Comparison of ENCODE assay signal across 30 cellular contexts in genomic region chr10:123564631-123565030, GRCh38.
"Had no signal": no experiment of that assay in that cellular context is flagged by ENCODE, and none has a peak within 500 bp of the region (broad histone marks: within the 10 kb centered on the region; RNA-seq: fewer than 3 reads in every experiment).

No MANE protein-coding gene starts in this region.

- H3K4me1 Mint-ChIP-seq: mesothelial cell of epicardium, nephron progenitor cell, neural progenitor cell had no signal

- DNase-seq: left colon; left lung; lower lobe of right lung; mammary epithelial cell; mesenchymal stem cell; naive B cell; natural killer cell; nephron progenitor cell; occipital lobe; ovary; retina; right cardiac atrium; stimulated activated CD4-positive, alpha-beta T cell treated with anti-CD3 and anti-CD28 coated beads, Interleukin-12 subunit alpha, Interleukin-12 subunit beta, amount 100 ng/mL, for 4 hours; stimulated activated CD4-positive, alpha-beta T cell treated with anti-CD3 and anti-CD28 coated beads, Interleukin-15, amount 100 ng/mL, for 24 hours; stimulated activated CD4-positive, alpha-beta T cell treated with anti-CD3 and anti-CD28 coated beads, Interleukin-2, amount 100 ng/mL, for 24 hours; stimulated activated CD4-positive, alpha-beta T cell treated with anti-CD3 and anti-CD28 coated beads, Interleukin-4, amount 100 ng/mL, for 1 hour; stimulated activated naive B cell treated with anti-CD40 and anti-IgM and Interleukin-4, amounts not matched to agents 10 μg/mL and 1 μg/mL and 100 μg/mL, for 72 hours; stimulated activated naive CD8-positive, alpha-beta T cell treated with anti-CD3 and anti-CD28 coated beads, Interleukin-15, Interleukin-2, amounts not matched to agents 100 U/mL and 50 U/mL, for 24 hours; stomach; testis; thyroid gland; transverse colon had no signal

- H3K27ac Mint-ChIP-seq: mesothelial cell of epicardium; natural killer cell; nephron progenitor cell; neural progenitor cell; stimulated activated naive B cell treated with anti-CD40 and anti-IgM and Interleukin-4, amounts not matched to agents 10 μg/mL and 1 μg/mL and 100 μg/mL, for 72 hours had no signal

- H3K36me3 ChIP-seq: left lung, lower lobe of right lung, neural progenitor cell, neutrophil, ovary, prostate gland, stomach, thyroid gland, transverse colon, vagina had no signal

- H3K27ac ChIP-seq: hepatocyte, left lung, lower lobe of right lung, neural progenitor cell, neutrophil, ovary, prostate gland, skin epidermis, stomach, testis, thyroid gland, transverse colon, vagina had no signal

- H3K9me3 Mint-ChIP-seq: mesothelial cell of epicardium; natural killer cell; nephron progenitor cell; neural progenitor cell; stimulated activated naive B cell treated with anti-CD40 and anti-IgM and Interleukin-4, amounts not matched to agents 10 μg/mL and 1 μg/mL and 100 μg/mL, for 72 hours had no signal

- H3K4me3 Mint-ChIP-seq: mesothelial cell of epicardium; naive B cell; natural killer cell; nephron progenitor cell; neural progenitor cell; stimulated activated naive B cell treated with anti-CD40 and anti-IgM and Interleukin-4, amounts not matched to agents 10 μg/mL and 1 μg/mL and 100 μg/mL, for 72 hours had no signal

- ATAC-seq: left colon; left lung; lower lobe of right lung; natural killer cell; right cardiac atrium; sciatic nerve; stimulated activated naive B cell treated with anti-CD40 and anti-IgM and Interleukin-4, amounts not matched to agents 10 μg/mL and 1 μg/mL and 100 μg/mL, for 72 hours; stimulated activated naive CD8-positive, alpha-beta T cell treated with anti-CD3 and anti-CD28 coated beads, Interleukin-15, Interleukin-2, amounts not matched to agents 100 U/mL and 50 U/mL, for 24 hours had no signal

- H3K9me3 ChIP-seq: left lung, lower lobe of right lung, neutrophil, ovary, prostate gland, stomach, testis, thyroid gland, transverse colon, vagina had no signal

- H3K4me3 ChIP-seq: hepatocyte, left lung, lower lobe of right lung, neural progenitor cell, ovary, prostate gland, skin epidermis, stomach, testis, thyroid gland, transverse colon, vagina had no signal

- H3K36me3 Mint-ChIP-seq: mesothelial cell of epicardium, naive B cell, natural killer cell, neural progenitor cell had no signal

- H3K27me3 ChIP-seq: neural progenitor cell, ovary, testis, thyroid gland, vagina had no signal
